In genomic region chr3:124601189-124601588, GRCh38 we compare ENCODE assay signal across 24 cellular contexts.
DNase-seq lines count a peak whose midpoint lies in the region; ATAC-seq and TF ChIP-seq lines count a peak whose summit lies in the region.
"Had no signal": no experiment of that assay in that cellular context is flagged by ENCODE, and none has a peak within 500 bp of the region (broad histone marks: within the 10 kb centered on the region; RNA-seq: fewer than 3 reads in every experiment).

No MANE protein-coding gene starts in this region.

- H3K79me2 ChIP-seq in mammary epithelial cell (ENCODE audit: insufficient read depth, low read length), result no peaks in the 10 kb centered on the region

- H3K4me1 ChIP-seq in heart right ventricle (peaks cover 22 to 79% (median 59%) of the 10 kb centered on the region in 9 donors), mammary epithelial cell (ENCODE audit: insufficient read depth, low read length) (peaks cover 7% of the 10 kb centered on the region), thoracic aorta (ENCODE audit: control insufficient read depth in 1 of 2, low read depth in 2 of 2) (peaks cover 17 to 35% of the 10 kb centered on the region in 2 donors), BE2C (no peaks in the 10 kb centered on the region)
- H3K4me1 ChIP-seq: lower lobe of right lung, uterus had no signal

- H3K27ac ChIP-seq in heart right ventricle, result peak overlapping the region; percentile 31 to 90 (median 76)
- no peak overlapping the region for H3K27ac ChIP-seq in mammary epithelial cell (ENCODE audit: insufficient read depth, low read depth, low read length)
- peak overlapping the region; percentile 36 to 51 for H3K27ac ChIP-seq in thoracic aorta
- H3K27ac ChIP-seq: coronary artery, hepatocyte, lower lobe of right lung, uterus, WERI-Rb-1 had no signal

- dilution Hi-C loops in mammary epithelial cell (cut with HindIII; ENCODE audit: low sequenced_read_pairs), result no loop called here

- in situ Hi-C loops in mammary epithelial cell (cut with MboI; ENCODE audit: low sequenced_read_pairs in 2 of 2), result no loop called here

- no peak overlapping the region for H3K4me2 ChIP-seq in mammary epithelial cell (ENCODE audit: insufficient read depth, low read depth, low read length)
- H3K4me2 ChIP-seq: hepatocyte had no signal

- CTCF ChIA-PET in mammary epithelial cell (lab: Charles Lee; ENCODE audit: low non-redundant PET), result no interaction called here

- DNase-seq in heart right ventricle, result no peak
- DNase-seq in cardiac septum (ENCODE audit: low spot score), result no peak
- DNase-seq in mammary epithelial cell, result peak; percentile 56
- DNase-seq in lung microvascular endothelial cell (ENCODE audit: low read depth in 2 of 2), result peak; percentile 23 to 74
- no peak for DNase-seq in thoracic aorta (ENCODE audit: low spot score)
- DNase-seq in BE2C, result no peak
- DNase-seq: activated CD4-positive, alpha-beta T cell treated with anti-CD3 and anti-CD28 coated beads, Interleukin-2, amount 50 U/mL, for 1 hour; activated naive CD8-positive, alpha-beta T cell treated with anti-CD3 and anti-CD28 coated beads, Interleukin-2, amount 10 ng/mL, durations not matched to agents 7 days and 5 days; C1 segment of cervical spinal cord; Kasumi-1; lower lobe of right lung; NCI-H1417; NCI-H2081 treated with DMSO at 0.1 percent for 48 hours; NCI-H510A treated with DMSO at 0.1 percent for 48 hours; stimulated activated CD4-positive, alpha-beta T cell treated with anti-CD3 and anti-CD28 coated beads, Interleukin-12 subunit alpha, Interleukin-12 subunit beta, amount 100 ng/mL, for 4 hours; stimulated activated CD4-positive, alpha-beta T cell treated with anti-CD3 and anti-CD28 coated beads, Interleukin-4, amount 100 ng/mL, for 4 hours; stimulated activated naive CD8-positive, alpha-beta T cell treated with anti-CD3 and anti-CD28 coated beads, Interleukin-15, amount 100 ng/mL, for 72 hours; uterus; WERI-Rb-1 had no signal

- ATAC-seq in heart right ventricle (no peak), thoracic aorta (ENCODE audit: insufficient number of reproducible peaks, low FRiP score, low read depth) (no peak), GM19452 (IDR thresholded peaks at IDR 0.05; ENCODE audit: unreplicated experiment) (no peak), HG02759 (IDR thresholded peaks at IDR 0.05; ENCODE audit: unreplicated experiment) (no peak)
- ATAC-seq: activated T-helper 17 cell treated with anti-CD3 and anti-CD28 coated beads, Interleukin-2, amount 50 U/mL, for 72 hours; lower lobe of right lung; stimulated activated naive CD8-positive, alpha-beta T cell treated with anti-CD3 and anti-CD28 coated beads, Interleukin-15, amount 100 ng/mL, for 72 hours had no signal

- 35 to 38% methylated on average over 2 of the region's 2 CpGs for WGBS in heart right ventricle, 2 donors
- WGBS in mammary epithelial cell (ENCODE audit: low coverage, missing lambda C conversion rate), result 97% methylated on average over 2 of the region's 2 CpGs

- H4K20me1 ChIP-seq in mammary epithelial cell (ENCODE audit: insufficient read depth, low read length), result no peaks in the 10 kb centered on the region

- H3K36me3 ChIP-seq in heart right ventricle (no peaks in the 10 kb centered on the region), mammary epithelial cell (ENCODE audit: insufficient read depth, low read length) (no peaks in the 10 kb centered on the region), thoracic aorta (no peaks in the 10 kb centered on the region), BE2C (no peaks in the 10 kb centered on the region)
- H3K36me3 ChIP-seq: lower lobe of right lung, uterus, WERI-Rb-1 had no signal

- no peak for TF ChIP-seq CTCF in heart right ventricle (IDR thresholded peaks at IDR 0.05)
- TF ChIP-seq CTCF in mammary epithelial cell (conservative IDR thresholded peaks at IDR 0.05 in 1 of 2, IDR thresholded peaks at IDR 0.05 in 1 of 2; ENCODE audit: extremely low read depth in 1 of 2, insufficient read depth in 1 of 2, low read depth in 1 of 2, low read length in 2 of 2), result no peak
- no peak for TF ChIP-seq CTCF in thoracic aorta (IDR thresholded peaks at IDR 0.05)
- TF ChIP-seq CTCF in BE2C (IDR thresholded peaks at IDR 0.05; ENCODE audit: low read depth, low read length), result no peak

- no peak overlapping the region for H3K4me3 ChIP-seq in heart right ventricle
- H3K4me3 ChIP-seq in mammary epithelial cell (replicated peaks in 1 of 3; ENCODE audit: insufficient read depth in 1 of 3, low read depth in 2 of 3, low read length in 3 of 3), result no peak overlapping the region
- no peak overlapping the region for H3K4me3 ChIP-seq in thoracic aorta
- H3K4me3 ChIP-seq in BE2C (ENCODE audit: low read depth, low read length), result no peak overlapping the region
- H3K4me3 ChIP-seq: coronary artery, hepatocyte, lower lobe of right lung, uterus had no signal

- no peak overlapping the region for H2AFZ ChIP-seq in mammary epithelial cell (ENCODE audit: low read depth, low read length)
- H2AFZ ChIP-seq: hepatocyte had no signal

- no peaks in the 10 kb centered on the region for H3K27me3 ChIP-seq in heart right ventricle
- H3K27me3 ChIP-seq in mammary epithelial cell (ENCODE audit: insufficient read depth, low read length), result no peaks in the 10 kb centered on the region
- no peaks in the 10 kb centered on the region for H3K27me3 ChIP-seq in thoracic aorta (replicated peaks; ENCODE audit: insufficient read depth)
- H3K27me3 ChIP-seq in BE2C, result no peaks in the 10 kb centered on the region
- H3K27me3 ChIP-seq: hepatocyte, uterus had no signal

- BruUV-seq in mammary epithelial cell (replicated peaks; lab: Mats Ljungman, UMichigan), result no TSS peak

- no peak overlapping the region for H3K9ac ChIP-seq in mammary epithelial cell (ENCODE audit: insufficient read depth, low read length)

- no peaks in the 10 kb centered on the region for H3K9me3 ChIP-seq in heart right ventricle
- no peaks in the 10 kb centered on the region for H3K9me3 ChIP-seq in mammary epithelial cell (replicated peaks; ENCODE audit: insufficient read depth, low read length)
- H3K9me3 ChIP-seq in thoracic aorta, result no peaks in the 10 kb centered on the region
- H3K9me3 ChIP-seq in BE2C, result no peaks in the 10 kb centered on the region
- H3K9me3 ChIP-seq: lower lobe of right lung, uterus had no signal

- intact Hi-C loops in heart right ventricle (cut with DNase I) (no loop called here), cardiac septum (cut with DNase I) (no loop called here), mammary epithelial cell (cut with micrococcal nuclease) (no loop called here)

Comparison
In these comparisons a context has a peak if more than half of its experiments do, and no peak if none do; other contexts are left out.
1. DNase-seq: peak in mammary epithelial cell (single experiment) and lung microvascular endothelial cell (2 of 2); none in heart right ventricle (0 of 2), cardiac septum (single experiment), thoracic aorta (single experiment) and BE2C (single experiment).